Comparison of ENCODE assay signal across 1 cellular context in the genomic region with DNA sequence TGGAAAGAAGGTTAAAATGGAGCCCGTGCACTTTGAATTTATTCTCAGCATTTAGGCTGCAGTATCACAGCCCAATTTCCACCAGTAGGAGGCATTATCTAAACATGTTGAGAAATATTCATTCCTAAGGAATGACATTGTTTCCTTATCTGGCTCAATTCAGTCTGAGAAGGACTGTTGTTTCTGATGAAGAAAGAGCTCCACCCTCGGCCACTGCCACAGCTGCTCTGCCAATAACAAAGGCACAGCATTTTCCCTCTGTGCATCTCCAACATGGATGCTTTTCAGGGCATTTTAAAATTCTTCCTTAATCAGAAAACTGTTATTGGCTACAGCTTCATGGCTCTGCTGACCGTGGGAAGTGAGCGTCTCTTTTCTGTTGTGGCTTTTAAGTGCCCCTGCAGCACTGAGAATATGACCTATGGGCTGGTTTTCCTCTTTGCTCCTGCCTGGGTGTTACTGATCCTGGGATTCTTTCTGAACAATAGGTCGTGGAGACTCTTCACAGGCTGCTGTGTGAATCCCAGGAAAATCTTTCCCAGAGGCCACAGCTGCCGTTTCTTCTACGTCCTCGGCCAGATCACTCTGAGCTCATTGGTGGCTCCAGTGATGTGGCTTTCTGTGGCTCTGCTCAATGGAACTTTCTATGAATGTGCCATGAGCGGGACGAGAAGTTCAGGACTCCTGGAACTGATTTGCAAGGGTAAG.
TF ChIP-seq lines count a peak whose summit lies in the region.

CALHM5 (plus strand) TSS at position 216 of the 708 bp plus-strand sequence; CDS start at position 274, 58 bp downstream.

TF ChIP-seq in GM12878, 131 proteins besides CTCF, POLR2A, EP300 and RAD21 (continued from another document):
- TF ChIP-seq, protein P1, sequence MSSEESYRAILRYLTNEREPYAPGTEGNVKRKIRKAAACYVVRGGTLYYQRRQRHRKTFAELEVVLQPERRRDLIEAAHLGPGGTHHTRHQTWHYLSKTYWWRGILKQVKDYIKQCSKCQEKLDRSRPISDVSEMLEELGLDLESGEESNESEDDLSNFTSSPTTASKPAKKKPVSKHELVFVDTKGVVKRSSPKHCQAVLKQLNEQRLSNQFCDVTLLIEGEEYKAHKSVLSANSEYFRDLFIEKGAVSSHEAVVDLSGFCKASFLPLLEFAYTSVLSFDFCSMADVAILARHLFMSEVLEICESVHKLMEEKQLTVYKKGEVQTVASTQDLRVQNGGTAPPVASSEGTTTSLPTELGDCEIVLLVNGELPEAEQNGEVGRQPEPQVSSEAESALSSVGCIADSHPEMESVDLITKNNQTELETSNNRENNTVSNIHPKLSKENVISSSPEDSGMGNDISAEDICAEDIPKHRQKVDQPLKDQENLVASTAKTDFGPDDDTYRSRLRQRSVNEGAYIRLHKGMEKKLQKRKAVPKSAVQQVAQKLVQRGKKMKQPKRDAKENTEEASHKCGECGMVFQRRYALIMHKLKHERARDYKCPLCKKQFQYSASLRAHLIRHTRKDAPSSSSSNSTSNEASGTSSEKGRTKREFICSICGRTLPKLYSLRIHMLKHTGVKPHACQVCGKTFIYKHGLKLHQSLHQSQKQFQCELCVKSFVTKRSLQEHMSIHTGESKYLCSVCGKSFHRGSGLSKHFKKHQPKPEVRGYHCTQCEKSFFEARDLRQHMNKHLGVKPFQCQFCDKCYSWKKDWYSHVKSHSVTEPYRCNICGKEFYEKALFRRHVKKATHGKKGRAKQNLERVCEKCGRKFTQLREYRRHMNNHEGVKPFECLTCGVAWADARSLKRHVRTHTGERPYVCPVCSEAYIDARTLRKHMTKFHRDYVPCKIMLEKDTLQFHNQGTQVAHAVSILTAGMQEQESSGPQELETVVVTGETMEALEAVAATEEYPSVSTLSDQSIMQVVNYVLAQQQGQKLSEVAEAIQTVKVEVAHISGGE (CRISPR knock-in tag; IDR thresholded peaks at IDR 0.05), result no peak
- no peak for TF ChIP-seq GABPA (IDR thresholded peaks at IDR 0.05; ENCODE audit: low read depth)
- TF ChIP-seq POU2F2 (IDR thresholded peaks at IDR 0.05; ENCODE audit: borderline replicate concordance, low read depth, low read length), result no peak
- no peak for TF ChIP-seq SIX5 (IDR thresholded peaks at IDR 0.05; ENCODE audit: low read depth, low read length, severe bottlenecking)
- TF ChIP-seq ELK1 (IDR thresholded peaks at IDR 0.05; ENCODE audit: low read depth, low read length), result no peak
- no peak for TF ChIP-seq SMAD1 (IDR thresholded peaks at IDR 0.05; ENCODE audit: low read depth, partially characterized antibody)
- TF ChIP-seq WRNIP1 (IDR thresholded peaks at IDR 0.05; ENCODE audit: borderline replicate concordance, low read depth, low read length), result no peak
- no peak for TF ChIP-seq KDM1A (IDR thresholded peaks at IDR 0.05; ENCODE audit: borderline replicate concordance)
- TF ChIP-seq, protein P2, sequence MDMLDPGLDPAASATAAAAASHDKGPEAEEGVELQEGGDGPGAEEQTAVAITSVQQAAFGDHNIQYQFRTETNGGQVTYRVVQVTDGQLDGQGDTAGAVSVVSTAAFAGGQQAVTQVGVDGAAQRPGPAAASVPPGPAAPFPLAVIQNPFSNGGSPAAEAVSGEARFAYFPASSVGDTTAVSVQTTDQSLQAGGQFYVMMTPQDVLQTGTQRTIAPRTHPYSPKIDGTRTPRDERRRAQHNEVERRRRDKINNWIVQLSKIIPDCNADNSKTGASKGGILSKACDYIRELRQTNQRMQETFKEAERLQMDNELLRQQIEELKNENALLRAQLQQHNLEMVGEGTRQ (IDR thresholded peaks at IDR 0.05; ENCODE audit: borderline replicate concordance, low read depth, low read length), result no peak
- no peak for TF ChIP-seq CBFB (IDR thresholded peaks at IDR 0.05; ENCODE audit: low read depth)
- TF ChIP-seq ZNF217 (IDR thresholded peaks at IDR 0.05), result no peak
- TF ChIP-seq TBL1XR1 (IDR thresholded peaks at IDR 0.05; ENCODE audit: low read depth, low read length), result no peak
- TF ChIP-seq RCOR1 (conservative IDR thresholded peaks at IDR 0.05; ENCODE audit: low read depth, low read length), result no peak
- no peak for TF ChIP-seq BACH1 (IDR thresholded peaks at IDR 0.05; ENCODE audit: borderline replicate concordance)
- TF ChIP-seq YBX1 (IDR thresholded peaks at IDR 0.05), result no peak
- TF ChIP-seq BHLHE40 (IDR thresholded peaks at IDR 0.05; ENCODE audit: borderline replicate concordance in 1 of 2, low read depth in 2 of 2, low read length in 1 of 2), result no peak
- no peak for TF ChIP-seq CBX3 (IDR thresholded peaks at IDR 0.05; ENCODE audit: borderline replicate concordance, low read depth)
